In the genomic region with DNA sequence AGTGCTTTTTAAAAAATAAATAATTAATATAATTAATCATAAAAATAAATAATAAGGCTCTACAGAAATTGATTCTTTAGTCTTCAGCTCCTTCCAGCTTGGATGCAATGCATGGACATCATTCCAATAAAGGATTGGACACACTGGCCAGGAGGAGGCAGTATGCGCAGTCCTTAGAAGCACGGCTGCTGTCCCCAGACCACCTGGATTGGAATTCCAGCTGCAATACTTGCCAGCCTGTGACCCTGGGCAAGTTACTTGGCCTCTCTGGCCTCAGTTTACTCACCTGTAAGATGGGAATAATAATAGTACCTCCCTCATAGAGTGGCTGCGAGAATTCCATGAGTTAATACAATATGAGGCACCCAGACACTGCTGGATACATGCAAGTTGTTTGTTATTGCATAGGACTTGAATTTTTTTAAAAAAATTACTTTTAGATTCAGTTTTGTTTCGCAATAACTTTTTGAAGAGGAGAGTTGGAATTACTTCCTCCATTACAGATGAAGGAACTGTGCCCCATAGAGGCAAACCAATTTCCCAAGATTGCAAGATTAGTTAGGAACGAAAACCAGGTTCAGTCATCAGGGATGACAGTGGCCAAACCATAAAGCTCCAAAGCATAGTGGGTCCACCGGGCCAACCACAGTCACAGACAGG, we compare ENCODE assay signal across 22 cellular contexts. TPM values are rescaled to one million over a fixed set of nuclear protein-coding genes. Genes with fewer than 3 reads are reported as not detected.
DNase-seq lines count a peak whose midpoint lies in the region; ATAC-seq, FAIRE-seq and TF ChIP-seq lines count a peak whose summit lies in the region.
"Had no signal": no experiment of that assay in that cellular context is flagged by ENCODE, and none has a peak within 500 bp of the region (broad histone marks: within the 10 kb centered on the region; RNA-seq: fewer than 3 reads in every experiment).

No MANE protein-coding gene starts in this region.

- peaks cover 0 to 6% (median 0%) of the 10 kb centered on the region in 4 experiments; a peak in 2 of 7 replicates for H3K4me1 ChIP-seq in H1 (replicated peaks in 1 of 4; ENCODE audit: control insufficient read depth in 3 of 4, insufficient read depth in 4 of 4, low read length in 3 of 4)

- FAIRE-seq in H1 (lab: Jason Lieb, UNC) (no peak), HTR-8/SVneo (lab: Jason Lieb, UNC) (no peak)
- FAIRE-seq: GM12878, GM18507, H54 had no signal

- H3K79me2 ChIP-seq in H1 (ENCODE audit: control insufficient read depth in 1 of 2, insufficient read depth in 2 of 2, low read length in 2 of 2), result no peaks in the 10 kb centered on the region

- 91% methylated on average over 6 of the region's 6 CpGs; no CpG with 5 or more reads in 1 of the 2 experiments for WGBS in H1 (ENCODE audit: extremely low coverage in 1 of 2, insufficient coverage in 1 of 2, insufficient read length in 1 of 2, insufficient replicate concordance in 2 of 2, low coverage in 1 of 2, low lambda C conversion rate in 2 of 2, missing lambda C conversion rate in 1 of 2), 2 experiments

- H3K23ac ChIP-seq in H1 (ENCODE audit: insufficient read length), result no peak overlapping the region

- H2BK5ac ChIP-seq in H1 (ENCODE audit: low read depth, low read length), result no peak overlapping the region

- POLR2A ChIA-PET in H1 (lab: Charles Lee; ENCODE audit: partially characterized antibody), result no interaction called here
- POLR2A ChIA-PET in activated CD4-positive, alpha-beta memory T cell treated with anti-CD3 and anti-CD28 coated beads, Interleukin-2, amount 10 ng/mL, durations not matched to agents 7 days and 5 days (lab: Charles Lee), result no interaction called here

- CTCF ChIA-PET in H1 (lab: Charles Lee; ENCODE audit: partially characterized antibody), result interaction anchor here (0.6 to 2.6 kb wide), 9 partner anchors 9 to 188 kb away, joined by 3 to 8 read pairs (median 3); a partner anchor contains a TSS
- CTCF ChIA-PET in activated CD4-positive, alpha-beta memory T cell treated with anti-CD3 and anti-CD28 coated beads, Interleukin-2, amount 10 ng/mL, durations not matched to agents 7 days and 5 days (lab: Charles Lee), result no interaction called here

- H3K27ac ChIP-seq in 22Rv1 (no peak overlapping the region), H1 (ENCODE audit: low read depth, low read length) (no peak overlapping the region)
- H3K27ac ChIP-seq: SK-N-MC had no signal

- H3K4me1 Mint-ChIP-seq in activated CD4-positive, alpha-beta memory T cell treated with anti-CD3 and anti-CD28 coated beads, Interleukin-2, amount 10 ng/mL, durations not matched to agents 7 days and 5 days, result no peaks in the 10 kb centered on the region
- H3K4me1 Mint-ChIP-seq: B cell had no signal

- H3K4me3 ChIP-seq in GM06990 (replicated peaks; ENCODE audit: low read depth, low read length), result no peak overlapping the region
- no peak overlapping the region for H3K4me3 ChIP-seq in H1 (ENCODE audit: extremely low read depth in 1 of 4, insufficient read depth in 2 of 4, low read depth in 3 of 4, low read length in 4 of 4)
- H3K4me3 ChIP-seq: GM12878, SK-N-MC had no signal

- H3K36me3 ChIP-seq in GM06990 (ENCODE audit: control insufficient read depth, insufficient read depth, low read length), result no peaks in the 10 kb centered on the region
- no peaks in the 10 kb centered on the region for H3K36me3 ChIP-seq in H1 (ENCODE audit: control insufficient read depth in 2 of 4, insufficient read depth in 4 of 4, low read length in 3 of 4)

- H3K36me3 Mint-ChIP-seq in activated CD4-positive, alpha-beta memory T cell treated with anti-CD3 and anti-CD28 coated beads, Interleukin-2, amount 10 ng/mL, durations not matched to agents 7 days and 5 days (ENCODE audit: low read depth), result no peaks in the 10 kb centered on the region

- H3K9ac ChIP-seq in H1 (replicated peaks in 1 of 4; ENCODE audit: extremely low read depth in 1 of 4, low read depth in 3 of 4, low read length in 3 of 4), result no peak overlapping the region

- no peaks in the 10 kb centered on the region for H3K9me3 Mint-ChIP-seq in activated CD4-positive, alpha-beta memory T cell treated with anti-CD3 and anti-CD28 coated beads, Interleukin-2, amount 10 ng/mL, durations not matched to agents 7 days and 5 days
- H3K9me3 Mint-ChIP-seq: CD4-positive, alpha-beta T cell had no signal

- H2BK20ac ChIP-seq in H1 (ENCODE audit: low read length), result no peak overlapping the region

- no peak overlapping the region for H3K4me2 ChIP-seq in H1 (ENCODE audit: insufficient read depth in 1 of 2, low read depth in 2 of 2, low read length in 2 of 2)

- no peaks in the 10 kb centered on the region for H3K79me1 ChIP-seq in H1 (ENCODE audit: low read depth, low read length)

- H3K27me3 Mint-ChIP-seq in activated CD4-positive, alpha-beta memory T cell treated with anti-CD3 and anti-CD28 coated beads, Interleukin-2, amount 10 ng/mL, durations not matched to agents 7 days and 5 days, result peaks cover 39% of the 10 kb centered on the region

- TF ChIP-seq CTCF in 22Rv1 (IDR thresholded peaks at IDR 0.05) (peak; percentile 28), GM06990 (IDR thresholded peaks at IDR 0.05; ENCODE audit: insufficient read depth, low read length, poor library complexity, severe bottlenecking) (peak; percentile 18), H1 (IDR thresholded peaks at IDR 0.05; ENCODE audit: control extremely low read depth in 1 of 3, insufficient read depth in 1 of 3, low read depth in 1 of 3, low read length in 3 of 3) (peak; percentile 27 to 45 (median 33))

- H3K18ac ChIP-seq in H1 (ENCODE audit: extremely low read depth, low read length), result no peak overlapping the region; the same call in 1 of the 2 replicates

- H3K4me3 Mint-ChIP-seq in activated CD4-positive, alpha-beta memory T cell treated with anti-CD3 and anti-CD28 coated beads, Interleukin-2, amount 10 ng/mL, durations not matched to agents 7 days and 5 days, result no peak overlapping the region
- H3K4me3 Mint-ChIP-seq: B cell; CD4-positive, alpha-beta T cell had no signal

- H3K9me3 ChIP-seq in H1 (ENCODE audit: insufficient read depth in 2 of 2, low read depth in 1 of 2, low read length in 1 of 2), result no peaks in the 10 kb centered on the region

- no peak for ATAC-seq in GM18873 (IDR thresholded peaks at IDR 0.05; ENCODE audit: low FRiP score, unreplicated experiment)
- ATAC-seq: GM12878, Panc1 had no signal

- H3K56ac ChIP-seq in H1 (replicated peaks; ENCODE audit: insufficient read length, low read depth, low read length), result no peak overlapping the region

- H2AK5ac ChIP-seq in H1 (ENCODE audit: low read depth, low read length), result no peak overlapping the region

- H4K20me1 ChIP-seq in H1 (replicated peaks in 1 of 2; ENCODE audit: control insufficient read depth in 1 of 2, insufficient read depth in 2 of 2, low read length in 2 of 2), result no peaks in the 10 kb centered on the region

- no peak overlapping the region for H4K91ac ChIP-seq in H1 (replicated peaks; ENCODE audit: insufficient read length, low read length)

- H3K23me2 ChIP-seq in H1 (ENCODE audit: low read depth, low read length), result no peaks in the 10 kb centered on the region

- no peak overlapping the region for H2BK15ac ChIP-seq in H1 (ENCODE audit: low read length)

- no peak overlapping the region for H3K4ac ChIP-seq in H1 (replicated peaks; ENCODE audit: insufficient read length, low read depth, low read length)

- no peak overlapping the region; the same call in 1 of the 2 replicates for H2BK12ac ChIP-seq in H1 (ENCODE audit: low read depth, low read length)

- TF ChIP-seq RAD21 in H1 (IDR thresholded peaks at IDR 0.05 in 1 of 2, conservative IDR thresholded peaks at IDR 0.05 in 1 of 2; ENCODE audit: low read depth in 2 of 2, low read length in 2 of 2), result peak; percentile 25 to 51; a peak in 3 of 4 replicates

- H2BK120ac ChIP-seq in H1 (replicated peaks; ENCODE audit: low read depth, low read length), result no peak overlapping the region

- no peak overlapping the region for H2AFZ ChIP-seq in H1 (ENCODE audit: low read length)

- TF ChIP-seq EP300 in H1 (IDR thresholded peaks at IDR 0.05; ENCODE audit: borderline replicate concordance in 1 of 2, low read depth in 2 of 2, low read length in 2 of 2), result no peak

- H4K5ac ChIP-seq in H1 (ENCODE audit: insufficient read length, low read depth, low read length), result no peak overlapping the region

- H3K27me3 ChIP-seq in GM06990 (replicated peaks; ENCODE audit: control insufficient read depth, insufficient read depth, low read length), result no peaks in the 10 kb centered on the region
- H3K27me3 ChIP-seq in H1 (replicated peaks in 1 of 4; ENCODE audit: control insufficient read depth in 3 of 4, extremely low read depth in 1 of 4, insufficient read depth in 3 of 4, low read length in 3 of 4), result no peaks in the 10 kb centered on the region; a peak in 1 of 7 replicates

- no peak for DNase-seq in GM06990 (ENCODE audit: extremely low read depth, insufficient read length)
- peak; percentile 28 for DNase-seq in NCI-H69 (lab: John Stamatoyannopoulos, UW)
- no peak for DNase-seq in H1 (ENCODE audit: low read depth in 1 of 2, low spot score in 2 of 2)
- no peak for DNase-seq in HTR-8/SVneo (ENCODE audit: insufficient read length, low spot score)
- no peak for DNase-seq in cerebellum (ENCODE audit: low spot score)
- no peak for DNase-seq in activated CD4-positive, alpha-beta memory T cell treated with anti-CD3 and anti-CD28 coated beads, Interleukin-2, amount 10 ng/mL, durations not matched to agents 7 days and 5 days
- DNase-seq: CD4-positive, alpha-beta T cell; NCI-H1417 treated with DMSO at 0.1 percent for 48 hours; NCI-H1930; NCI-H2171; NCI-H446 treated with DMSO at 0.1 percent for 48 hours; NCI-H82; T-helper 1 cell had no signal

- no peak overlapping the region for H3K14ac ChIP-seq in H1 (ENCODE audit: insufficient read length)

- TF ChIP-seq POLR2A in H1 (IDR thresholded peaks at IDR 0.05; ENCODE audit: control extremely low read depth in 1 of 2, low read depth in 2 of 2, low read length in 2 of 2), result no peak

- no peak overlapping the region for H3K27ac Mint-ChIP-seq in activated CD4-positive, alpha-beta memory T cell treated with anti-CD3 and anti-CD28 coated beads, Interleukin-2, amount 10 ng/mL, durations not matched to agents 7 days and 5 days
- H3K27ac Mint-ChIP-seq: B cell; CD4-positive, alpha-beta T cell had no signal

- no peak overlapping the region for H4K8ac ChIP-seq in H1 (ENCODE audit: extremely low read depth, insufficient read depth, low read length)

RNA-seq across cellular contexts. Expression of a gene that starts 12.2 kb away (rescaled TPM):
- total RNA-seq in H1 (2021; fragmentation: NEBNext Ultra II Directional; extraction: Animal tissue kit (Norgen Biotek cat#: 25700)), result not detected in 2 replicates
- 0.02 TPM in 1 of 2 replicates, not detected in the other for polyA plus RNA-seq in H1 (2011; rRNA removed)
- 0.06 TPM for polyA plus RNA-seq in H1 (2011; cell fraction: cytosol; rRNA removed)
- polyA plus RNA-seq in H1 (2011; cell fraction: nucleus; rRNA removed), result 0.04 TPM
- polyA plus RNA-seq in H1 (2012, experiment 1 of 2), result 0.04 to 0.16 TPM (median 0.07 TPM) in 3 of 4 replicates, not detected in the other
- polyA plus RNA-seq in H1 (2012, experiment 2 of 2), result not detected
- polyA plus RNA-seq in H1 (2013, experiment 1 of 2), result 0.06 TPM
- 0.04 TPM for polyA plus RNA-seq in H1 (2013, experiment 2 of 2)
- polyA minus RNA-seq in H1 (2011; rRNA and poly(A)+ RNA removed), result not detected in 2 replicates
- polyA minus RNA-seq in H1 (2011; cell fraction: cytosol; rRNA and poly(A)+ RNA removed), result not detected
- not detected for polyA minus RNA-seq in H1 (2011; cell fraction: nucleus; rRNA and poly(A)+ RNA removed)
- total RNA-seq in cerebellum, result 14.2 TPM
- not detected for total RNA-seq in activated CD4-positive, alpha-beta memory T cell treated with anti-CD3 and anti-CD28 coated beads, Interleukin-2, amount 10 ng/mL, durations not matched to agents 7 days and 5 days
- total RNA-seq: B cell; CD4-positive, alpha-beta T cell; GM12878; HT-29 had no signal
- polyA plus RNA-seq: GM12878 had no signal

Comparison
In these comparisons a context has a peak if more than half of its experiments do, and no peak if none do; other contexts are left out.
1. RNA of a gene that starts 12.2 kb away (total RNA-seq): 14.2 TPM in cerebellum (single experiment); not detected in H1 and not detected in activated CD4-positive, alpha-beta memory T cell treated with anti-CD3 and anti-CD28 coated beads, Interleukin-2, amount 10 ng/mL, durations not matched to agents 7 days and 5 days; every median in the first group is over 10 times any median in the second.
2. Peak in every context shown above with its lines, with median percentiles within 50 percentile points of each other: CTCF ChIP-seq.